In genomic region chr1:25568090-25568833, GRCh38 we compare ENCODE assay signal across 8 cellular contexts. TPM values are rescaled to one million over a fixed set of nuclear protein-coding genes. Genes with fewer than 3 reads are reported as not detected.
DNase-seq lines count a peak whose midpoint lies in the region; TF ChIP-seq lines count a peak whose summit lies in the region.

No MANE protein-coding gene starts in this region.

- peaks cover 18% of the 10 kb centered on the region for H3K4me1 ChIP-seq in iPS-15b (ENCODE audit: control insufficient read depth, insufficient read depth, low read length)
- peaks cover 13% of the 10 kb centered on the region for H3K4me1 ChIP-seq in testis
- peaks cover 13% of the 10 kb centered on the region for H3K4me1 ChIP-seq in Karpas-422 (ENCODE audit: low read length)

- peaks cover 4% of the 10 kb centered on the region for H3K36me3 Mint-ChIP-seq in activated naive CD4-positive, alpha-beta T cell treated with anti-CD3 and anti-CD28 coated beads for 36 hours (ENCODE audit: low read depth)

- H3K4me3 ChIP-seq in iPS-15b (ENCODE audit: low read depth, low read length), result no peak overlapping the region
- no peak overlapping the region for H3K4me3 ChIP-seq in testis
- H3K4me3 ChIP-seq in Karpas-422 (ENCODE audit: low read length), result no peak overlapping the region

- no peak for DNase-seq in activated naive CD4-positive, alpha-beta T cell treated with anti-CD3 and anti-CD28 coated beads for 36 hours
- DNase-seq in activated naive CD4-positive, alpha-beta T cell treated with anti-CD3 and anti-CD28 coated beads, Interleukin-2, amount 50 U/mL, for 16 hours, result no peak
- DNase-seq in anterior cingulate cortex (lab: John Stamatoyannopoulos, UW), result peak in 35 of 58 donors; percentile 22 to 81 (median 46)
- peak; percentile 28 for DNase-seq in testis
- no peak for DNase-seq in Karpas-422
- no peak for DNase-seq in GM19240 (ENCODE audit: insufficient read length, low spot score)
- DNase-seq in NCI-H1105 (lab: John Stamatoyannopoulos, UW), result no peak

- no peaks in the 10 kb centered on the region for H4K20me1 ChIP-seq in Karpas-422 (ENCODE audit: insufficient read depth, low read depth, low read length)

- no peak for TF ChIP-seq POLR2A in testis (IDR thresholded peaks at IDR 0.05)

- peaks cover 80% of the 10 kb centered on the region for H3K4me1 Mint-ChIP-seq in activated naive CD4-positive, alpha-beta T cell treated with anti-CD3 and anti-CD28 coated beads for 36 hours (ENCODE audit: low read depth)

- H3K4me2 ChIP-seq in Karpas-422 (ENCODE audit: low read depth, low read length, poor library complexity, severe bottlenecking), result no peak overlapping the region

- H3K36me3 ChIP-seq in iPS-15b (ENCODE audit: control insufficient read depth, insufficient read depth, low read length) (peaks cover 6% of the 10 kb centered on the region), testis (ENCODE audit: low read depth, missing control alignments) (no peaks in the 10 kb centered on the region), Karpas-422 (ENCODE audit: insufficient read depth, low read length) (no peaks in the 10 kb centered on the region)

- peak overlapping the region; percentile 28 for H3K27ac Mint-ChIP-seq in activated naive CD4-positive, alpha-beta T cell treated with anti-CD3 and anti-CD28 coated beads for 36 hours

- intact Hi-C loops in activated naive CD4-positive, alpha-beta T cell treated with anti-CD3 and anti-CD28 coated beads for 36 hours (cut with micrococcal nuclease), result no loop called here
- intact Hi-C loops in testis (cut with DNase I; ENCODE audit: low total_unique reads), result no loop called here

- H3K9me3 ChIP-seq in iPS-15b (ENCODE audit: control insufficient read depth, insufficient read depth, low read length), result no peaks in the 10 kb centered on the region
- no peaks in the 10 kb centered on the region for H3K9me3 ChIP-seq in testis
- no peaks in the 10 kb centered on the region for H3K9me3 ChIP-seq in Karpas-422 (ENCODE audit: low read length)

- TF ChIP-seq CTCF in testis (IDR thresholded peaks at IDR 0.05), result no peak

- CTCF ChIA-PET in activated naive CD4-positive, alpha-beta T cell treated with anti-CD3 and anti-CD28 coated beads for 36 hours (lab: Charles Lee), result interaction anchor here (4.6 kb wide), 1 partner anchor 20 kb away, joined by 48 read pairs; no protein-coding TSS in a partner anchor

- no peak overlapping the region for H3K4me3 Mint-ChIP-seq in activated naive CD4-positive, alpha-beta T cell treated with anti-CD3 and anti-CD28 coated beads for 36 hours

- no peaks in the 10 kb centered on the region for H3K9me3 Mint-ChIP-seq in activated naive CD4-positive, alpha-beta T cell treated with anti-CD3 and anti-CD28 coated beads for 36 hours

- no peaks in the 10 kb centered on the region for H3K9me2 ChIP-seq in Karpas-422 (replicated peaks; ENCODE audit: insufficient read depth, low read length)

- no peaks in the 10 kb centered on the region for H3K79me2 ChIP-seq in Karpas-422 (ENCODE audit: low read length)

- H3K27ac ChIP-seq in testis, result peak overlapping the region in 1 of 2 donors; percentile 41
- H3K27ac ChIP-seq in Karpas-422 (ENCODE audit: low read length), result no peak overlapping the region

- no peak overlapping the region for H2AFZ ChIP-seq in Karpas-422 (ENCODE audit: low read length)

- WGBS in testis, 2 donors, result 59 to 61% methylated on average over 18 to 21 of the region's 21 CpGs

- H3K9ac ChIP-seq in iPS-15b (ENCODE audit: low read depth, low read length) (peak overlapping the region; percentile 5), Karpas-422 (ENCODE audit: low read length) (no peak overlapping the region)

- H3K27me3 Mint-ChIP-seq in activated naive CD4-positive, alpha-beta T cell treated with anti-CD3 and anti-CD28 coated beads for 36 hours (ENCODE audit: low read depth), result no peaks in the 10 kb centered on the region

- no peaks in the 10 kb centered on the region for H3K27me3 ChIP-seq in iPS-15b (ENCODE audit: control insufficient read depth, insufficient read depth, low read length)
- no peaks in the 10 kb centered on the region for H3K27me3 ChIP-seq in testis
- H3K27me3 ChIP-seq in Karpas-422 (ENCODE audit: low read length), result no peaks in the 10 kb centered on the region

RNA-seq across cellular contexts. Expression of gene LDLRAP1, which starts 24.9 kb away (rescaled TPM):
- total RNA-seq in activated naive CD4-positive, alpha-beta T cell treated with anti-CD3 and anti-CD28 coated beads for 36 hours, result 10 to 100 TPM; 19.1 to 19.7 TPM
- 10 to 100 TPM; 16.6 to 19.8 TPM for total RNA-seq in testis
- 11.7 TPM for polyA plus RNA-seq in testis (ENCODE audit: insufficient read depth, low read depth, low replicate concordance)
- total RNA-seq in Karpas-422 (2014; rRNA removed; shearing (Covaris generic); ENCODE audit: low replicate concordance), result not detected in 2 replicates

RNA-seq across cellular contexts. Expression of gene MAN1C1, which starts 48.3 kb away (rescaled TPM):
- 1 to 10 TPM; 4.9 to 6.3 TPM for total RNA-seq in activated naive CD4-positive, alpha-beta T cell treated with anti-CD3 and anti-CD28 coated beads for 36 hours
- total RNA-seq in testis, result 10 to 100 TPM; 12.8 to 21.1 TPM
- polyA plus RNA-seq in testis (ENCODE audit: insufficient read depth, low read depth, low replicate concordance), result 14.8 TPM
- not detected in 2 replicates for total RNA-seq in Karpas-422 (2014; rRNA removed; shearing (Covaris generic); ENCODE audit: low replicate concordance)

Comparison
In these comparisons a context has a peak if more than half of its experiments do, and no peak if none do; other contexts are left out.
1. DNase-seq: peak in anterior cingulate cortex (35 of 58) and testis (single experiment); none in activated naive CD4-positive, alpha-beta T cell treated with anti-CD3 and anti-CD28 coated beads for 36 hours (single experiment), activated naive CD4-positive, alpha-beta T cell treated with anti-CD3 and anti-CD28 coated beads, Interleukin-2, amount 50 U/mL, for 16 hours (single experiment), Karpas-422 (single experiment), GM19240 (single experiment) and NCI-H1105 (single experiment).
2. RNA of gene LDLRAP1, which starts 24.9 kb away (total RNA-seq): 16.6 to 19.8 TPM in testis and 19.1 to 19.7 TPM in activated naive CD4-positive, alpha-beta T cell treated with anti-CD3 and anti-CD28 coated beads for 36 hours; not detected in Karpas-422; every median in the first group is over 10 times any median in the second.